24 cellular contexts compared by ENCODE assay signal in the genomic region with DNA sequence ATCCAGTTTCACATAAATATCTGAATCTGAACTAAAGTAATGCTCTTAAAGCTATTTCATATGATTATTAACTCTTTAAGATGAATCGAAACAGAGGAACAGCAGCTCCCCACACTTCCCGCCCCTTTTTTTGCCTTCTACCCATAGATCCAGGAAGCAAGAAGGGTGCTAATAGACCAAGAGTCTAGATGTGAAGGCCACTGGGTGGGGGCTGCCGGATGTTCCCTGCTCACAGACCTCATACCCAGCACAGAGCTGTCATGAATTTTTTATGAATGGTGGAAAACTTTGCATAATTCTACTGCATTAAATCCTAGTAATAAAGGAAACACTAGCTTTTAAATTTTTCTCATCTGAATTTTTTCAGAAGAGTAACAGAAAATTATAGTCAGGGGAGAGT.
A peak's percentile ranks its signal among the peaks of the same experiment; 100 is the strongest.
DNase-seq lines count a peak whose midpoint lies in the region; ATAC-seq, FAIRE-seq and TF ChIP-seq lines count a peak whose summit lies in the region.
"Had no signal": no experiment of that assay in that cellular context is flagged by ENCODE, and none has a peak within 500 bp of the region (broad histone marks: within the 10 kb centered on the region; RNA-seq: fewer than 3 reads in every experiment).

No MANE protein-coding gene starts in this region.

- no peaks in the 10 kb centered on the region for H3K27me3 Mint-ChIP-seq in MCF 10A (ENCODE audit: insufficient read depth, unreplicated experiment)
- H3K27me3 Mint-ChIP-seq in effector memory CD8-positive, alpha-beta T cell = no peaks in the 10 kb centered on the region

- no peaks in the 10 kb centered on the region for H3K9me3 ChIP-seq in mammary epithelial cell (replicated peaks; ENCODE audit: insufficient read depth, low read length)
- H3K9me3 ChIP-seq in SK-N-MC (ENCODE audit: low read depth, low read length) = no peaks in the 10 kb centered on the region
- H3K9me3 ChIP-seq: BLaER1 treated with 17β-estradiol and CSF1 and Interleukin-3, amounts not matched to agents 10 nM and 100 nM; MG63; SJCRH30 had no signal

- no peaks in the 10 kb centered on the region for H4K20me1 ChIP-seq in mammary epithelial cell (ENCODE audit: insufficient read depth, low read length)
- H4K20me1 ChIP-seq: BLaER1 treated with 17β-estradiol and CSF1 and Interleukin-3, amounts not matched to agents 10 nM and 100 nM had no signal

- H3K27me3 ChIP-seq in mammary epithelial cell (ENCODE audit: insufficient read depth, low read length) = peaks cover 2% of the 10 kb centered on the region
- H3K27me3 ChIP-seq: BLaER1 treated with 17β-estradiol and CSF1 and Interleukin-3, amounts not matched to agents 10 nM and 100 nM; MG63; SJCRH30 had no signal

- H2AFZ ChIP-seq in mammary epithelial cell (ENCODE audit: low read depth, low read length) = no peak overlapping the region
- H2AFZ ChIP-seq: PC-9 had no signal

- peaks cover 6% of the 10 kb centered on the region for H3K36me3 Mint-ChIP-seq in MCF 10A (ENCODE audit: insufficient read depth, unreplicated experiment)
- H3K36me3 Mint-ChIP-seq in effector memory CD8-positive, alpha-beta T cell (ENCODE audit: insufficient read depth) = peaks cover 5% of the 10 kb centered on the region
- H3K36me3 Mint-ChIP-seq: CD8-positive, alpha-beta memory T cell had no signal

- H3K4me3 Mint-ChIP-seq in MCF 10A (ENCODE audit: unreplicated experiment) = no peak overlapping the region
- H3K4me3 Mint-ChIP-seq in effector memory CD8-positive, alpha-beta T cell = peak overlapping the region; percentile 54 to 68
- H3K4me3 Mint-ChIP-seq: CD8-positive, alpha-beta memory T cell had no signal

- H3K27ac ChIP-seq in mammary epithelial cell (ENCODE audit: insufficient read depth, low read depth, low read length) (no peak overlapping the region), SK-N-MC (peak overlapping the region; percentile 91), substantia nigra (ENCODE audit: low read depth, low read length, poor library complexity, severe bottlenecking) (peak overlapping the region; percentile 4)
- H3K27ac ChIP-seq: PC-9, SJCRH30 had no signal

- in situ Hi-C loops in mammary epithelial cell (cut with MboI; ENCODE audit: low sequenced_read_pairs in 2 of 2) = loop anchor here in 1 of 2 donors (5.0 kb wide), 1 partner anchor 192 kb away; no protein-coding TSS in a partner anchor

- no peak for FAIRE-seq in frontal cortex (lab: Jason Lieb, UNC)
- FAIRE-seq in H54 (lab: Jason Lieb, UNC) = no peak
- FAIRE-seq: GM19239, H1, HepG2, K562 had no signal

- no peak overlapping the region for H3K4me2 ChIP-seq in mammary epithelial cell (ENCODE audit: insufficient read depth, low read depth, low read length)
- H3K4me2 ChIP-seq: PC-9 had no signal

- peaks cover 27% of the 10 kb centered on the region for H3K4me1 Mint-ChIP-seq in MCF 10A (ENCODE audit: insufficient read depth, unreplicated experiment)
- H3K4me1 Mint-ChIP-seq in effector memory CD8-positive, alpha-beta T cell (ENCODE audit: low read depth in 2 of 2) = peaks cover 16 to 46% of the 10 kb centered on the region in 2 donors

- POLR2A ChIA-PET in MCF 10A (lab: Yijun Ruan, JAX) = interaction anchor here (0.8 to 2.0 kb wide), 3 partner anchors 21 to 196 kb away, joined by 3 to 5 read pairs (median 5); no protein-coding TSS in a partner anchor

- CTCF ChIA-PET in MCF 10A (lab: Yijun Ruan, JAX) = interaction anchor here (0.6 to 28.2 kb wide), 9 partner anchors 9 to 828 kb away, joined by 3 to 687 read pairs (median 3); no protein-coding TSS in a partner anchor
- CTCF ChIA-PET in mammary epithelial cell (lab: Charles Lee; ENCODE audit: low non-redundant PET) = no interaction called here

- H3K27ac Mint-ChIP-seq in MCF 10A (ENCODE audit: low read depth, unreplicated experiment) = peak overlapping the region; percentile 68
- peak overlapping the region; percentile 30 to 77 for H3K27ac Mint-ChIP-seq in effector memory CD8-positive, alpha-beta T cell

- dilution Hi-C loops in mammary epithelial cell (cut with HindIII; ENCODE audit: low sequenced_read_pairs) = loop anchor here (5.0 kb wide), 1 partner anchor 187 kb away; no protein-coding TSS in a partner anchor

- no peak overlapping the region for H3K9ac ChIP-seq in mammary epithelial cell (ENCODE audit: insufficient read depth, low read length)
- H3K9ac ChIP-seq in SK-N-MC (ENCODE audit: insufficient read length) = peak overlapping the region; percentile 24
- H3K9ac ChIP-seq: BLaER1 treated with 17β-estradiol and CSF1 and Interleukin-3, amounts not matched to agents 10 nM and 100 nM had no signal

- DNase-seq in MCF 10A (ENCODE audit: unreplicated experiment) = no peak
- no peak for DNase-seq in mammary epithelial cell
- peak; percentile 73 for DNase-seq in SK-N-MC (ENCODE audit: low read depth, low spot score)
- no peak for DNase-seq in effector memory CD8-positive, alpha-beta T cell
- DNase-seq in substantia nigra (lab: John Stamatoyannopoulos, UW) = no peak
- no peak for DNase-seq in frontal cortex (ENCODE audit: low spot score in 2 of 2)
- no peak for DNase-seq in H54 (ENCODE audit: insufficient read length, low spot score)
- DNase-seq in cortex of kidney (lab: John Stamatoyannopoulos, UW) = no peak
- DNase-seq: 8988T; Calu3; CD8-positive, alpha-beta memory T cell; DND-41; MG63; NCI-H1105 treated with DMSO at 0.1 percent for 48 hours; NCI-H146; NCI-H1930; NCI-H526 treated with DMSO at 0.1 percent for 48 hours; PC-9; SJCRH30 had no signal

- BruUV-seq in MCF 10A (replicated peaks; lab: Mats Ljungman, UMichigan) (TSS peak; percentile 76), mammary epithelial cell (replicated peaks; lab: Mats Ljungman, UMichigan) (no TSS peak)

- intact Hi-C loops in MCF 10A (cut with micrococcal nuclease) = loop anchor here (5.0 kb wide), 1 partner anchor 312 kb away; no protein-coding TSS in a partner anchor
- intact Hi-C loops in mammary epithelial cell (cut with micrococcal nuclease) = no loop called here

- H3K9me3 Mint-ChIP-seq in MCF 10A (ENCODE audit: unreplicated experiment) = no peaks in the 10 kb centered on the region
- no peaks in the 10 kb centered on the region for H3K9me3 Mint-ChIP-seq in effector memory CD8-positive, alpha-beta T cell
- H3K9me3 Mint-ChIP-seq: CD8-positive, alpha-beta memory T cell had no signal

- H3K4me3 ChIP-seq in mammary epithelial cell (replicated peaks in 1 of 3; ENCODE audit: insufficient read depth in 1 of 3, low read depth in 2 of 3, low read length in 3 of 3) (no peak overlapping the region), SK-N-MC (peak overlapping the region; percentile 56)
- H3K4me3 ChIP-seq: BLaER1 treated with 17β-estradiol and CSF1 and Interleukin-3, amounts not matched to agents 10 nM and 100 nM; K562; MG63; PC-9; SJCRH30 had no signal

- no peak for TF ChIP-seq POLR2A in H54 (IDR thresholded peaks at IDR 0.05; ENCODE audit: low read depth, low read length)

- whole genome bisulfite sequencing in mammary epithelial cell (ENCODE audit: low coverage, missing lambda C conversion rate) = 95% methylated on average over 3 of the region's 3 CpGs

- H3K36me3 ChIP-seq in mammary epithelial cell (ENCODE audit: insufficient read depth, low read length) (no peaks in the 10 kb centered on the region), SK-N-MC (ENCODE audit: insufficient read depth, low read length) (no peaks in the 10 kb centered on the region)
- H3K36me3 ChIP-seq: BLaER1 treated with 17β-estradiol and CSF1 and Interleukin-3, amounts not matched to agents 10 nM and 100 nM; MG63; SJCRH30 had no signal

- no peaks in the 10 kb centered on the region for H3K4me1 ChIP-seq in mammary epithelial cell (ENCODE audit: insufficient read depth, low read length)

- no peak for TF ChIP-seq CTCF in MCF 10A (IDR thresholded peaks at IDR 0.05; ENCODE audit: unreplicated experiment)
- no peak for TF ChIP-seq CTCF in mammary epithelial cell (conservative IDR thresholded peaks at IDR 0.05 in 1 of 2, IDR thresholded peaks at IDR 0.05 in 1 of 2; ENCODE audit: extremely low read depth in 1 of 2, insufficient read depth in 1 of 2, low read depth in 1 of 2, low read length in 2 of 2)

- H3K79me2 ChIP-seq in mammary epithelial cell (ENCODE audit: insufficient read depth, low read length) = no peaks in the 10 kb centered on the region

- no peak for ATAC-seq in effector memory CD8-positive, alpha-beta T cell (replicated peaks)
- ATAC-seq: HepG2, K562 had no signal
